In genomic region chr10:102185272-102185671, GRCh38 we compare ENCODE assay signal across 36 cellular contexts. TPM values are rescaled to one million over a fixed set of nuclear protein-coding genes. Genes with fewer than 3 reads are reported as not detected.
"Had no signal": no experiment of that assay in that cellular context is flagged by ENCODE, and none has a peak within 500 bp of the region (broad histone marks: within the 10 kb centered on the region; RNA-seq: fewer than 3 reads in every experiment).

No MANE protein-coding gene starts in this region.

- H3K4me1 ChIP-seq: adrenal gland, body of pancreas, breast epithelium had no signal

- ATAC-seq: activated CD8-positive, alpha-beta T cell treated with anti-CD3 and anti-CD28 coated beads for 36 hours; activated naive CD4-positive, alpha-beta T cell treated with anti-CD3 and anti-CD28 coated beads, Interleukin-2, amount 50 U/mL, for 72 hours; activated T-cell treated with anti-CD3 and anti-CD28 coated beads, Interleukin-2, amount 50 U/mL, for 4 hours; activated T-cell treated with anti-CD3 and anti-CD28 coated beads, Interleukin-2, amount 50 U/mL, for 72 hours; activated T-helper 17 cell treated with anti-CD3 and anti-CD28 coated beads, Interleukin-2, amount 50 U/mL, for 72 hours; body of pancreas had no signal

- H3K36me3 ChIP-seq: adrenal gland, brain microvascular endothelial cell, breast epithelium had no signal

- H3K27me3 ChIP-seq: adrenal gland, body of pancreas, brain microvascular endothelial cell, breast epithelium had no signal

- FAIRE-seq: astrocyte, TTC549 had no signal

- H3K9me3 ChIP-seq: adrenal gland, body of pancreas had no signal

- H3K27ac ChIP-seq: adrenal gland, body of pancreas, brain microvascular endothelial cell, breast epithelium, VCaP had no signal

- H3K4me3 ChIP-seq: adrenal gland, body of pancreas had no signal

- DNase-seq: activated B cell treated with CpG ODN at 0.5 μM for 24 hours; activated CD4-positive, alpha-beta memory T cell treated with anti-CD3 and anti-CD28 coated beads for 36 hours; activated CD4-positive, alpha-beta T cell treated with anti-CD3 and anti-CD28 coated beads for 4 hours; activated CD4-positive, alpha-beta T cell treated with anti-CD3 and anti-CD28 coated beads, Interleukin-2, amount 10 ng/mL, durations not matched to agents 24 days and 14 days; activated CD4-positive, alpha-beta T cell treated with anti-CD3 and anti-CD28 coated beads, Interleukin-2, amount 50 U/mL, for 1 hour; activated CD4-positive, alpha-beta T cell treated with anti-CD3 and anti-CD28 coated beads, Interleukin-2, amount 50 U/mL, for 4 hours; activated CD4-positive, CD25-positive, alpha-beta regulatory T cell treated with anti-CD3 and anti-CD28 coated beads, Interleukin-2, amount 50 U/mL, for 72 hours; activated CD8-positive, alpha-beta memory T cell treated with anti-CD3 and anti-CD28 coated beads, Interleukin-2, amount 50 U/mL, for 4 hours; activated CD8-positive, alpha-beta T cell treated with anti-CD3 and anti-CD28 coated beads for 36 hours; activated effector memory CD4-positive, alpha-beta T cell treated with anti-CD3 and anti-CD28 coated beads, Interleukin-2, amount 50 U/mL, for 16 hours; activated gamma-delta T cell treated with Interleukin-2 at 50 U/mL for 16 hours; activated naive CD4-positive, alpha-beta T cell; activated naive CD4-positive, alpha-beta T cell treated with anti-CD3 and anti-CD28 coated beads for 36 hours; activated naive CD4-positive, alpha-beta T cell treated with anti-CD3 and anti-CD28 coated beads, Interleukin-2, amount 50 U/mL, for 16 hours; activated naive CD8-positive, alpha-beta T cell treated with anti-CD3 and anti-CD28 coated beads for 36 hours; activated T-cell treated with anti-CD3 and anti-CD28 coated beads for 4 hours; activated T-cell treated with anti-CD3 and anti-CD28 coated beads, Interleukin-2, amount 50 U/mL, for 1 hour; activated T-cell treated with anti-CD3 and anti-CD28 coated beads, Interleukin-2, amount 50 U/mL, for 4 hours; activated T-cell treated with anti-CD3 and anti-CD28 coated beads, Interleukin-2, amount 50 U/mL, for 72 hours; adrenal gland; amniotic stem cell; aorta; body of pancreas; brain microvascular endothelial cell; central memory CD4-positive, alpha-beta T cell; T-helper 2 cell; T-helper 9 cell had no signal

RNA-seq across cellular contexts. Expression of gene ELOVL3, which starts 40.8 kb away (rescaled TPM):
- total RNA-seq: activated B cell treated with CpG ODN at 0.5 μM for 24 hours; activated CD4-positive, alpha-beta T cell treated with anti-CD3 and anti-CD28 coated beads, Interleukin-2, amount 10 ng/mL, durations not matched to agents 24 days and 14 days; activated CD8-positive, alpha-beta memory T cell treated with anti-CD3 and anti-CD28 coated beads for 36 hours; activated CD8-positive, alpha-beta T cell treated with anti-CD3 and anti-CD28 coated beads for 36 hours; activated naive CD4-positive, alpha-beta T cell treated with anti-CD3 and anti-CD28 coated beads for 36 hours; activated naive CD8-positive, alpha-beta T cell treated with anti-CD3 and anti-CD28 coated beads for 36 hours; activated T-cell treated with anti-CD3 and anti-CD28 coated beads, Interleukin-2, amount 50 U/mL, for 4 hours; aorta; body of pancreas; cardiac septum had no signal
- polyA plus RNA-seq: aorta had no signal

RNA-seq across cellular contexts. Expression of gene PITX3, which starts 56.0 kb away (rescaled TPM):
- total RNA-seq: activated B cell treated with CpG ODN at 0.5 μM for 24 hours; activated CD8-positive, alpha-beta memory T cell treated with anti-CD3 and anti-CD28 coated beads for 36 hours; activated naive CD4-positive, alpha-beta T cell treated with anti-CD3 and anti-CD28 coated beads, Interleukin-2, amount 50 U/mL, for 72 hours; aorta; body of pancreas; breast epithelium; cerebellum had no signal
- polyA plus RNA-seq: adrenal gland had no signal
